Comparison of ENCODE assay signal across 14 cellular contexts in the genomic region with DNA sequence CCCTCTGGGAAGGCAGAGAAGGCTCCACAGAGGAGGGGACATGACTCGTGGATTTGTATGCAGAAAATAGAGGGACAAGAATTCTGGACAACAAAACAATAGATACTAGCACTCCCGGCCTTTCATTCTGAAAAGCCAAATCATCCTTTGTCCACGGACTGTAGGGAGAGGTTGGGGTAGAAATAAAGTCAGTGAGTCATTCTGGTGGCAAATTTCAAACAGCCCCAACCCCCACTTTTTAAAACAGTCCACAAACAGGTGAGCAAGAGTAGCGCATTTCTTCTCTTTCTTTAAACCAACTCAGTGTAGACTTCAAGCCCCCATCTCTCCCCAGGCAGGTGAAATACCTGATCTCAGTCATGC. TPM values are rescaled to one million over a fixed set of nuclear protein-coding genes. Genes with fewer than 3 reads are reported as not detected.
DNase-seq lines count a peak whose midpoint lies in the region; ATAC-seq and TF ChIP-seq lines count a peak whose summit lies in the region.
"Had no signal": no experiment of that assay in that cellular context is flagged by ENCODE, and none has a peak within 500 bp of the region (broad histone marks: within the 10 kb centered on the region; RNA-seq: fewer than 3 reads in every experiment).

No MANE protein-coding gene starts in this region.

- WGBS in heart left ventricle, 4 donors = 39 to 49% (median 43%) methylated on average over 4 of the region's 4 CpGs
- WGBS in esophagus, 2 donors = 35 to 50% methylated on average over 4 of the region's 4 CpGs

- H3K4me3 ChIP-seq in heart left ventricle (peak overlapping the region in 7 of 12 donors; percentile 1 to 31 (median 20)), esophagus (ENCODE audit: low read depth in 1 of 2, low read length in 2 of 2) (no peak overlapping the region), osteoblast (ENCODE audit: insufficient read depth, low read length) (peak overlapping the region; percentile 5), upper lobe of right lung (no peak overlapping the region)

- H3K79me2 ChIP-seq in osteoblast (ENCODE audit: insufficient read depth, low read length) = no peaks in the 10 kb centered on the region

- in situ Hi-C loops in ACHN (cut with HindIII; ENCODE audit: low pct_ligation_motif_present, low pct_unique_long_range_greater_than_20kb, low sequenced_read_pairs) = no loop called here

- H3K4me1 ChIP-seq in heart left ventricle = peaks cover 0 to 43% (median 31%) of the 10 kb centered on the region in 12 donors
- peaks cover 4 to 12% of the 10 kb centered on the region in 2 donors for H3K4me1 ChIP-seq in esophagus (ENCODE audit: control insufficient read depth in 2 of 2, insufficient read depth in 2 of 2, low read length in 1 of 2)
- H3K4me1 ChIP-seq in osteoblast (ENCODE audit: insufficient read depth, low read length) = peaks cover 31% of the 10 kb centered on the region
- peaks cover 47% of the 10 kb centered on the region for H3K4me1 ChIP-seq in upper lobe of right lung

- H2AFZ ChIP-seq in osteoblast (ENCODE audit: low read length) = peak overlapping the region; percentile 71

- no peaks in the 10 kb centered on the region for H4K20me1 ChIP-seq in osteoblast (ENCODE audit: insufficient read depth, low read length)

- peak overlapping the region; percentile 53 to 91 (median 82) for H3K27ac ChIP-seq in heart left ventricle
- peak overlapping the region; percentile 44 to 89 for H3K27ac ChIP-seq in esophagus (ENCODE audit: low read depth in 2 of 2, low read length in 1 of 2)
- H3K27ac ChIP-seq in osteoblast (ENCODE audit: low read depth, low read length) = peak overlapping the region; percentile 87
- peak overlapping the region; percentile 80 for H3K27ac ChIP-seq in upper lobe of right lung

- ATAC-seq in heart left ventricle (no peak), Right ventricle myocardium superior (ENCODE audit: poor library complexity) (no peak), upper lobe of right lung (no peak), HG03025 (IDR thresholded peaks at IDR 0.05; ENCODE audit: low FRiP score, unreplicated experiment) (no peak)

- H3K4me2 ChIP-seq in osteoblast (ENCODE audit: insufficient read depth, low read length) = peak overlapping the region; percentile 75

- no peak for DNase-seq in heart left ventricle
- no peak for DNase-seq in Right ventricle myocardium superior
- DNase-seq in osteoblast (ENCODE audit: insufficient read length, low spot score, missing footprints) = peak; percentile 71
- no peak for DNase-seq in upper lobe of right lung
- DNase-seq in DMS79 (lab: John Stamatoyannopoulos, UW) = no peak
- no peak for DNase-seq in ACHN
- DNase-seq: activated B cell treated with CpG ODN at 0.5 μM for 24 hours; activated T-cell treated with anti-CD3 and anti-CD28 coated beads, Interleukin-2, amount 50 U/mL, for 48 hours; DMS153; SHP77; stimulated activated CD4-positive, alpha-beta T cell treated with anti-CD3 and anti-CD28 coated beads, Interleukin-15, amount 100 ng/mL, for 24 hours had no signal

- TF ChIP-seq CTCF in heart left ventricle (IDR thresholded peaks at IDR 0.05) (no peak), osteoblast (IDR thresholded peaks at IDR 0.05; ENCODE audit: extremely low read depth, low read depth, low read length) (no peak), upper lobe of right lung (IDR thresholded peaks at IDR 0.05) (no peak)

- H3K36me3 ChIP-seq in heart left ventricle (no peaks in the 10 kb centered on the region), esophagus (ENCODE audit: control insufficient read depth in 2 of 2, insufficient read depth in 2 of 2, low read length in 1 of 2) (no peaks in the 10 kb centered on the region), osteoblast (ENCODE audit: insufficient read depth, low read length) (no peaks in the 10 kb centered on the region), upper lobe of right lung (no peaks in the 10 kb centered on the region)
- H3K36me3 ChIP-seq: MG63 had no signal

- H3K27me3 ChIP-seq in heart left ventricle (no peaks in the 10 kb centered on the region), esophagus (ENCODE audit: control insufficient read depth in 1 of 2, insufficient read depth in 2 of 2, low read length in 2 of 2) (no peaks in the 10 kb centered on the region), osteoblast (ENCODE audit: insufficient read depth, low read length) (no peaks in the 10 kb centered on the region), upper lobe of right lung (no peaks in the 10 kb centered on the region)
- H3K27me3 ChIP-seq: MG63 had no signal

- no peaks in the 10 kb centered on the region for H3K9me3 ChIP-seq in heart left ventricle
- no peaks in the 10 kb centered on the region for H3K9me3 ChIP-seq in esophagus (ENCODE audit: control insufficient read depth in 2 of 2, insufficient read depth in 1 of 2, low read depth in 1 of 2, low read length in 1 of 2)
- no peaks in the 10 kb centered on the region for H3K9me3 ChIP-seq in osteoblast (ENCODE audit: low read depth, low read length)
- H3K9me3 ChIP-seq in upper lobe of right lung = no peaks in the 10 kb centered on the region
- H3K9me3 ChIP-seq: MG63 had no signal

- TF ChIP-seq POLR2A in heart left ventricle (IDR thresholded peaks at IDR 0.05) = no peak

- intact Hi-C loops in heart left ventricle (cut with DNase I) (loop anchor here in 3 of 10 donors (1.0 to 10.0 kb wide), 3 partner anchors 17 to 58 kb away; a partner anchor contains a TSS), Right ventricle myocardium superior (cut with DNase I) (no loop called here), upper lobe of right lung (cut with DNase I) (no loop called here)

RNA-seq across cellular contexts. Expression of a gene that starts 56.1 kb away (rescaled TPM):
- total RNA-seq in heart left ventricle (10 to 100 TPM in 3 of 9 donors, 1 to 10 TPM in 6; 6.4 to 12.3 (median 9.5) TPM), Right ventricle myocardium superior (8.4 TPM), osteoblast (16.8 and 17.0 TPM in 2 replicates), upper lobe of right lung (10.0 TPM)
- polyA plus RNA-seq in heart left ventricle (1 to 10 TPM; 6.0 to 7.9 TPM), esophagus (1 to 10 TPM in 1 of 2 donors, under 1 TPM in 1; 1.00 to 2.0 TPM)

Comparison
In these comparisons a context has a peak if more than half of its experiments do, and no peak if none do; other contexts are left out.
1. H3K4me3 ChIP-seq: peak in heart left ventricle (7 of 12) and osteoblast (single experiment); none in esophagus (0 of 2) and upper lobe of right lung (single experiment).
2. Peak in every context shown above with its lines, with median percentiles within 50 percentile points of each other: H3K27ac ChIP-seq.